ENCODE assay signal across 1 cellular context in the genomic region with DNA sequence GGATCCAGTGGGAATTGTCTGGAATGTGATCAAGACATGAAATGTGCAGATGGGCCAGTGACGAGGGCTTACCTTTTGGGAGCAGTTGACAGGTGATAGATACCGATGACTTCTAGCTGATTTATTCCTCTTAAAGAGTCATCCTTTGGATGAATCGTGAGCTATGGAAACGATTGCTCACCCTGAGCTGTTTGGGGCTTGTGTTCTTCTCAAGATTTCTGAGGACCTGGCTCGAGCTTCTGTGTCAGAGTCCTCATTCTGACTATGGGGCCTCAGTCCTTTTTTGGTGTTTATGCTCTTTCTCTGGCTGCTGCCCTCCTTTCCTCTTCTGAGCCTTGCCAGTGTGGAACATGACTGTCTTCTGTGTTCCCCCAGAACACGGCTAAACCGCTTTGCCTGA.
TF ChIP-seq lines count a peak whose summit lies in the region.

No MANE protein-coding gene starts in this region.

TF ChIP-seq in HepG2, 621 proteins besides CTCF, POLR2A, EP300 and RAD21:
- TF ChIP-seq, protein P1, sequence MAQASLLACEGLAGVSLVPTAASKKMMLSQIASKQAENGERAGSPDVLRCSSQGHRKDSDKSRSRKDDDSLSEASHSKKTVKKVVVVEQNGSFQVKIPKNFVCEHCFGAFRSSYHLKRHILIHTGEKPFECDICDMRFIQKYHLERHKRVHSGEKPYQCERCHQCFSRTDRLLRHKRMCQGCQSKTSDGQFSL (CRISPR knock-in tag; IDR thresholded peaks at IDR 0.05), result no peak
- TF ChIP-seq, protein P2, sequence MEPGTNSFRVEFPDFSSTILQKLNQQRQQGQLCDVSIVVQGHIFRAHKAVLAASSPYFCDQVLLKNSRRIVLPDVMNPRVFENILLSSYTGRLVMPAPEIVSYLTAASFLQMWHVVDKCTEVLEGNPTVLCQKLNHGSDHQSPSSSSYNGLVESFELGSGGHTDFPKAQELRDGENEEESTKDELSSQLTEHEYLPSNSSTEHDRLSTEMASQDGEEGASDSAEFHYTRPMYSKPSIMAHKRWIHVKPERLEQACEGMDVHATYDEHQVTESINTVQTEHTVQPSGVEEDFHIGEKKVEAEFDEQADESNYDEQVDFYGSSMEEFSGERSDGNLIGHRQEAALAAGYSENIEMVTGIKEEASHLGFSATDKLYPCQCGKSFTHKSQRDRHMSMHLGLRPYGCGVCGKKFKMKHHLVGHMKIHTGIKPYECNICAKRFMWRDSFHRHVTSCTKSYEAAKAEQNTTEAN (CRISPR knock-in tag; conservative IDR thresholded peaks at IDR 0.05), result no peak
- TF ChIP-seq ZFX (CRISPR knock-in tag; IDR thresholded peaks at IDR 0.05; ENCODE audit: low read depth), result no peak
- TF ChIP-seq DMAP1 (CRISPR knock-in tag; IDR thresholded peaks at IDR 0.05), result no peak
- no peak for TF ChIP-seq TEAD3 (CRISPR knock-in tag; optimal IDR thresholded peaks at IDR 0.05; ENCODE audit: borderline replicate concordance)
- TF ChIP-seq, protein P3, sequence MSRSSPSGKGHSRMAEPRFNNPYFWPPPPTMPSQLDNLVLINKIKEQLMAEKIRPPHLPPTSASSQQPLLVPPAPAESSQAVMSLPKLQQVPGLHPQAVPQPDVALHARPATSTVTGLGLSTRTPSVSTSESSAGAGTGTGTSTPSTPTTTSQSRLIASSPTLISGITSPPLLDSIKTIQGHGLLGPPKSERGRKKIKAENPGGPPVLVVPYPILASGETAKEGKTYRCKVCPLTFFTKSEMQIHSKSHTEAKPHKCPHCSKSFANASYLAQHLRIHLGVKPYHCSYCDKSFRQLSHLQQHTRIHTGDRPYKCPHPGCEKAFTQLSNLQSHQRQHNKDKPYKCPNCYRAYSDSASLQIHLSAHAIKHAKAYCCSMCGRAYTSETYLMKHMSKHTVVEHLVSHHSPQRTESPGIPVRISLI (CRISPR knock-in tag; IDR thresholded peaks at IDR 0.05; ENCODE audit: borderline replicate concordance), result no peak
- TF ChIP-seq, protein P4, sequence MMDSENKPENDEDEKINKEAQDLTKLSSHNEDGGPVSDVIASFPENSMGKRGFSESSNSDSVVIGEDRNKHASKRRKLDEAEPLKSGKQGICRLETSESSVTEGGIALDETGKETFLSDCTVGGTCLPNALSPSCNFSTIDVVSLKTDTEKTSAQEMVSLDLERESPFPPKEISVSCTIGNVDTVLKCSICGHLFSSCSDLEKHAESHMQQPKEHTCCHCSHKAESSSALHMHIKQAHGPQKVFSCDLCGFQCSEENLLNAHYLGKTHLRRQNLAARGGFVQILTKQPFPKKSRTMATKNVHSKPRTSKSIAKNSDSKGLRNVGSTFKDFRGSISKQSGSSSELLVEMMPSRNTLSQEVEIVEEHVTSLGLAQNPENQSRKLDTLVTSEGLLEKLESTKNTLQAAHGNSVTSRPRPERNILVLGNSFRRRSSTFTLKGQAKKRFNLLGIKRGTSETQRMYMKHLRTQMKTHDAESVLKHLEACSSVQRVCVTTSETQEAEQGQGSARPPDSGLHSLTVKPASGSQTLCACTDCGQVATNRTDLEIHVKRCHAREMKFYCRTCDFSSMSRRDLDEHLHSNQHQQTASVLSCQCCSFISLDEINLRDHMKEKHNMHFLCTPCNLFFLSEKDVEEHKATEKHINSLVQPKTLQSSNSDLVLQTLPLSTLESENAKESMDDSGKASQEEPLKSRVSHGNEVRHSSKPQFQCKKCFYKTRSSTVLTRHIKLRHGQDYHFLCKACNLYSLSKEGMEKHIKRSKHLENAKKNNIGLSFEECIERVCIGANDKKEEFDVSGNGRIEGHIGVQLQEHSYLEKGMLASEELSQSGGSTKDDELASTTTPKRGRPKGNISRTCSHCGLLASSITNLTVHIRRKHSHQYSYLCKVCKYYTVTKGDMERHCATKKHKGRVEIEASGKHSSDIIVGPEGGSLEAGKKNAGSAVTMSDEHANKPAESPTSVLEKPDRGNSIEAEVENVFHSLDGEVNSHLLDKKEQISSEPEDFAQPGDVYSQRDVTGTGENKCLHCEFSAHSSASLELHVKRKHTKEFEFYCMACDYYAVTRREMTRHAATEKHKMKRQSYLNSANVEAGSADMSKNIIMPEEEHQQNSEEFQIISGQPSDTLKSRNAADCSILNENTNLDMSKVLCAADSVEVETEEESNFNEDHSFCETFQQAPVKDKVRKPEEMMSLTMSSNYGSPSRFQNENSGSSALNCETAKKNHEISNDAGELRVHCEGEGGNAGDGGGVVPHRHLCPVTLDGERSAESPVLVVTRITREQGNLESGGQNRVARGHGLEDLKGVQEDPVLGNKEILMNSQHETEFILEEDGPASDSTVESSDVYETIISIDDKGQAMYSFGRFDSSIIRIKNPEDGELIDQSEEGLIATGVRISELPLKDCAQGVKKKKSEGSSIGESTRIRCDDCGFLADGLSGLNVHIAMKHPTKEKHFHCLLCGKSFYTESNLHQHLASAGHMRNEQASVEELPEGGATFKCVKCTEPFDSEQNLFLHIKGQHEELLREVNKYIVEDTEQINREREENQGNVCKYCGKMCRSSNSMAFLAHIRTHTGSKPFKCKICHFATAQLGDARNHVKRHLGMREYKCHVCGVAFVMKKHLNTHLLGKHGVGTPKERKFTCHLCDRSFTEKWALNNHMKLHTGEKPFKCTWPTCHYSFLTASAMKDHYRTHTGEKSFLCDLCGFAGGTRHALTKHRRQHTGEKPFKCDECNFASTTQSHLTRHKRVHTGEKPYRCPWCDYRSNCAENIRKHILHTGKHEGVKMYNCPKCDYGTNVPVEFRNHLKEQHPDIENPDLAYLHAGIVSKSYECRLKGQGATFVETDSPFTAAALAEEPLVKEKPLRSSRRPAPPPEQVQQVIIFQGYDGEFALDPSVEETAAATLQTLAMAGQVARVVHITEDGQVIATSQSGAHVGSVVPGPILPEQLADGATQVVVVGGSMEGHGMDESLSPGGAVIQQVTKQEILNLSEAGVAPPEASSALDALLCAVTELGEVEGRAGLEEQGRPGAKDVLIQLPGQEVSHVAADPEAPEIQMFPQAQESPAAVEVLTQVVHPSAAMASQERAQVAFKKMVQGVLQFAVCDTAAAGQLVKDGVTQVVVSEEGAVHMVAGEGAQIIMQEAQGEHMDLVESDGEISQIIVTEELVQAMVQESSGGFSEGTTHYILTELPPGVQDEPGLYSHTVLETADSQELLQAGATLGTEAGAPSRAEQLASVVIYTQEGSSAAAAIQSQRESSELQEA (CRISPR knock-in tag; IDR thresholded peaks at IDR 0.05; ENCODE audit: not compliant biosample characterization), result no peak
- no peak for TF ChIP-seq MZF1 (CRISPR knock-in tag; IDR thresholded peaks at IDR 0.05; ENCODE audit: borderline replicate concordance)
- TF ChIP-seq, protein P5, sequence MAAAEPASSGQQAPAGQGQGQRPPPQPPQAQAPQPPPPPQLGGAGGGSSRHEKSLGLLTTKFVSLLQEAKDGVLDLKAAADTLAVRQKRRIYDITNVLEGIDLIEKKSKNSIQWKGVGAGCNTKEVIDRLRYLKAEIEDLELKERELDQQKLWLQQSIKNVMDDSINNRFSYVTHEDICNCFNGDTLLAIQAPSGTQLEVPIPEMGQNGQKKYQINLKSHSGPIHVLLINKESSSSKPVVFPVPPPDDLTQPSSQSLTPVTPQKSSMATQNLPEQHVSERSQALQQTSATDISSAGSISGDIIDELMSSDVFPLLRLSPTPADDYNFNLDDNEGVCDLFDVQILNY (CRISPR knock-in tag; conservative IDR thresholded peaks at IDR 0.05), result no peak
- no peak for TF ChIP-seq HNF4G (IDR thresholded peaks at IDR 0.05; ENCODE audit: borderline replicate concordance, low read depth, low read length)
- TF ChIP-seq HNF4G (CRISPR knock-in tag; IDR thresholded peaks at IDR 0.05; ENCODE audit: borderline replicate concordance, low read depth), result no peak
- no peak for TF ChIP-seq ZNF713 (CRISPR knock-in tag; IDR thresholded peaks at IDR 0.05)
- TF ChIP-seq CC2D1A (CRISPR knock-in tag; IDR thresholded peaks at IDR 0.05), result no peak
- no peak for TF ChIP-seq LCORL (IDR thresholded peaks at IDR 0.05)
- no peak for TF ChIP-seq LCORL (CRISPR knock-in tag; IDR thresholded peaks at IDR 0.05)
- TF ChIP-seq, protein P6, sequence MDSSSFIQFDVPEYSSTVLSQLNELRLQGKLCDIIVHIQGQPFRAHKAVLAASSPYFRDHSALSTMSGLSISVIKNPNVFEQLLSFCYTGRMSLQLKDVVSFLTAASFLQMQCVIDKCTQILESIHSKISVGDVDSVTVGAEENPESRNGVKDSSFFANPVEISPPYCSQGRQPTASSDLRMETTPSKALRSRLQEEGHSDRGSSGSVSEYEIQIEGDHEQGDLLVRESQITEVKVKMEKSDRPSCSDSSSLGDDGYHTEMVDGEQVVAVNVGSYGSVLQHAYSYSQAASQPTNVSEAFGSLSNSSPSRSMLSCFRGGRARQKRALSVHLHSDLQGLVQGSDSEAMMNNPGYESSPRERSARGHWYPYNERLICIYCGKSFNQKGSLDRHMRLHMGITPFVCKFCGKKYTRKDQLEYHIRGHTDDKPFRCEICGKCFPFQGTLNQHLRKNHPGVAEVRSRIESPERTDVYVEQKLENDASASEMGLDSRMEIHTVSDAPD (CRISPR knock-in tag; IDR thresholded peaks at IDR 0.05), result no peak
- no peak for TF ChIP-seq SMARCC2 (IDR thresholded peaks at IDR 0.05)
- no peak for TF ChIP-seq ARNTL (CRISPR knock-in tag; IDR thresholded peaks at IDR 0.05)
- TF ChIP-seq RXRB (CRISPR knock-in tag; IDR thresholded peaks at IDR 0.05; ENCODE audit: borderline replicate concordance), result no peak
- TF ChIP-seq MEF2D (CRISPR knock-in tag; IDR thresholded peaks at IDR 0.05), result no peak
